ENCODE assay signal across 8 cellular contexts in genomic region chr4:127781303-127782024, GRCh38. TPM values are rescaled to one million over a fixed set of nuclear protein-coding genes. Genes with fewer than 3 reads are reported as not detected.
DNase-seq lines count a peak whose midpoint lies in the region; ATAC-seq and TF ChIP-seq lines count a peak whose summit lies in the region.

No MANE protein-coding gene starts in this region.

- no peaks in the 10 kb centered on the region for H3K9me3 Mint-ChIP-seq in T-helper 1 cell treated with Interleukin-12 subunit alpha and Interleukin-12 subunit beta and Interleukin-4 antibody, amounts not matched to agents 30 μg/mL and 1 μg/mL, for 36 hours

- H3K36me3 Mint-ChIP-seq in T-helper 1 cell treated with Interleukin-12 subunit alpha and Interleukin-12 subunit beta and Interleukin-4 antibody, amounts not matched to agents 30 μg/mL and 1 μg/mL, for 36 hours (ENCODE audit: low read depth) = peaks cover 2% of the 10 kb centered on the region

- peaks cover 69% of the 10 kb centered on the region for H3K27me3 Mint-ChIP-seq in T-helper 1 cell treated with Interleukin-12 subunit alpha and Interleukin-12 subunit beta and Interleukin-4 antibody, amounts not matched to agents 30 μg/mL and 1 μg/mL, for 36 hours (ENCODE audit: low read depth)

- DNase-seq in T-helper 1 cell = no peak
- peak; percentile 56 for DNase-seq in PC-9
- peak; percentile 43 for DNase-seq in medulla oblongata (ENCODE audit: extremely low spot score)
- peak; percentile 18 to 32 for DNase-seq in tibial nerve (ENCODE audit: low spot score in 2 of 2)
- no peak for DNase-seq in NCI-H82 (lab: John Stamatoyannopoulos, UW)

- ATAC-seq in HG02759 (IDR thresholded peaks at IDR 0.05; ENCODE audit: unreplicated experiment) = peak; percentile 44

- H3F3A ChIP-seq in PC-9 (ENCODE audit: insufficient read depth, low read depth) = peaks cover 7% of the 10 kb centered on the region; the same call in 1 of the 2 replicates

- POLR2A ChIA-PET in PC-9 (lab: Charles Lee; ENCODE audit: unreplicated experiment) = interaction anchor here (0.6 kb wide), 1 partner anchor 712 kb away, joined by 4 read pairs; no protein-coding TSS in a partner anchor

- H3K4me3 Mint-ChIP-seq in T-helper 1 cell treated with Interleukin-12 subunit alpha and Interleukin-12 subunit beta and Interleukin-4 antibody, amounts not matched to agents 30 μg/mL and 1 μg/mL, for 36 hours = peak overlapping the region; percentile 97

- CTCF ChIA-PET in PC-9 (lab: Charles Lee) = interaction anchor here (0.6 kb wide), 1 partner anchor 101 kb away, joined by 3 read pairs; no protein-coding TSS in a partner anchor

- H3K4me3 ChIP-seq in PC-9 (peak overlapping the region; percentile 84), ectodermal cell (ENCODE audit: insufficient read depth, low read depth, low read length) (peak overlapping the region; percentile 55), tibial nerve (peak overlapping the region; percentile 63 to 73 (median 70))

- peak overlapping the region; percentile 98 for H2AFZ ChIP-seq in PC-9

- H3K27ac Mint-ChIP-seq in T-helper 1 cell treated with Interleukin-12 subunit alpha and Interleukin-12 subunit beta and Interleukin-4 antibody, amounts not matched to agents 30 μg/mL and 1 μg/mL, for 36 hours = no peak overlapping the region

- peak overlapping the region; percentile 85 for H3K4me2 ChIP-seq in PC-9

- 42 to 43% methylated on average over 42 to 43 of the region's 43 CpGs for WGBS in ectodermal cell, 2 experiments
- WGBS in tibial nerve, 2 donors = 14 to 18% methylated on average over 37 to 40 of the region's 43 CpGs

- H3K4me1 ChIP-seq in PC-9 (replicated peaks; ENCODE audit: insufficient read depth) (peaks cover 32% of the 10 kb centered on the region), ectodermal cell (ENCODE audit: control insufficient read depth, insufficient read depth, low read length) (peaks cover 10% of the 10 kb centered on the region), tibial nerve (peaks cover 0 to 21% (median 0%) of the 10 kb centered on the region in 4 donors)

- H3K27ac ChIP-seq in PC-9 (0 out of 2 replicates have a peak overlapping the region, but pooled peaks have one; percentile 25), ectodermal cell (ENCODE audit: insufficient read depth, low read depth, low read length, poor library complexity, severe bottlenecking) (no peak overlapping the region), tibial nerve (peak overlapping the region; percentile 75 to 92 (median 81))

- no peaks in the 10 kb centered on the region for H4K20me1 ChIP-seq in PC-9 (ENCODE audit: insufficient read depth)

- H3K9me3 ChIP-seq in PC-9 (ENCODE audit: insufficient read depth, low read depth) (no peaks in the 10 kb centered on the region), ectodermal cell (ENCODE audit: control insufficient read depth, low read length) (no peaks in the 10 kb centered on the region), tibial nerve (no peaks in the 10 kb centered on the region)

- BruUV-seq in PC-9 (replicated peaks; lab: Mats Ljungman, UMichigan) = TSS peak; percentile 21

- intact Hi-C loops in PC-9 (cut with micrococcal nuclease; ENCODE audit: unreplicated experiment) = loop anchor here (1.0 to 5.0 kb wide), 4 partner anchors 99 to 281 kb away; partner anchors contain the start of genes ABHD18, INTU, LARP1B and MFSD8

- H3K9me2 ChIP-seq in PC-9 (ENCODE audit: insufficient read depth) = no peaks in the 10 kb centered on the region

- peaks cover 35% of the 10 kb centered on the region for H3K79me2 ChIP-seq in PC-9 (ENCODE audit: low read depth)

- TF ChIP-seq POLR2A in tibial nerve (IDR thresholded peaks at IDR 0.05) = no peak

- peaks cover 19% of the 10 kb centered on the region for H3K4me1 Mint-ChIP-seq in T-helper 1 cell treated with Interleukin-12 subunit alpha and Interleukin-12 subunit beta and Interleukin-4 antibody, amounts not matched to agents 30 μg/mL and 1 μg/mL, for 36 hours (ENCODE audit: low read depth)

- no peak for TF ChIP-seq CTCF in PC-9 (conservative IDR thresholded peaks at IDR 0.05)
- TF ChIP-seq CTCF in tibial nerve (IDR thresholded peaks at IDR 0.05) = no peak

- no peak for TF ChIP-seq EP300 in tibial nerve (IDR thresholded peaks at IDR 0.05)

- no peaks in the 10 kb centered on the region for H3K36me3 ChIP-seq in PC-9 (ENCODE audit: low read depth)
- H3K36me3 ChIP-seq in ectodermal cell (ENCODE audit: control insufficient read depth, insufficient read depth, low read length) = no peaks in the 10 kb centered on the region
- H3K36me3 ChIP-seq in tibial nerve = no peaks in the 10 kb centered on the region

- H3K27me3 ChIP-seq in PC-9 (ENCODE audit: insufficient read depth, low read depth) (no peaks in the 10 kb centered on the region), ectodermal cell (ENCODE audit: control insufficient read depth, insufficient read depth, low read length, poor library complexity, severe bottlenecking) (peaks cover 51% of the 10 kb centered on the region), tibial nerve (no peaks in the 10 kb centered on the region)

RNA-seq across cellular contexts. Expression of gene HSPA4L, which starts 0.7 kb away (rescaled TPM):
- total RNA-seq in PC-9 (2021) = 4.6 and 5.1 TPM in 2 replicates
- polyA plus RNA-seq in ectodermal cell (2013, experiment 1 of 4) = 0.83 TPM
- polyA plus RNA-seq in ectodermal cell (2013, experiment 2 of 4) = 0.64 TPM
- polyA plus RNA-seq in ectodermal cell (2013, experiment 3 of 4) = 1.1 TPM
- polyA plus RNA-seq in ectodermal cell (2013, experiment 4 of 4) = 1.1 TPM
- total RNA-seq in tibial nerve = 1 to 10 TPM; 3.3 to 7.6 (median 5.3) TPM

RNA-seq across cellular contexts. Expression of gene SLC25A31, which starts 51.3 kb away (rescaled TPM):
- not detected in 2 replicates for total RNA-seq in PC-9 (2021)
- not detected for polyA plus RNA-seq in ectodermal cell (2013, experiment 1 of 4)
- not detected for polyA plus RNA-seq in ectodermal cell (2013, experiment 2 of 4)
- not detected for polyA plus RNA-seq in ectodermal cell (2013, experiment 3 of 4)
- not detected for polyA plus RNA-seq in ectodermal cell (2013, experiment 4 of 4)
- not detected for total RNA-seq in tibial nerve

Comparison
In these comparisons a context has a peak if more than half of its experiments do, and no peak if none do; other contexts are left out.
1. DNase-seq: peak in PC-9 (2 of 2), medulla oblongata (single experiment) and tibial nerve (2 of 2); none in T-helper 1 cell (0 of 5) and NCI-H82 (single experiment).
2. Peak in every context shown above with its lines, with median percentiles within 50 percentile points of each other: H3K4me3 ChIP-seq.